Comparison of ENCODE assay signal across 2 cellular contexts in the genomic region with DNA sequence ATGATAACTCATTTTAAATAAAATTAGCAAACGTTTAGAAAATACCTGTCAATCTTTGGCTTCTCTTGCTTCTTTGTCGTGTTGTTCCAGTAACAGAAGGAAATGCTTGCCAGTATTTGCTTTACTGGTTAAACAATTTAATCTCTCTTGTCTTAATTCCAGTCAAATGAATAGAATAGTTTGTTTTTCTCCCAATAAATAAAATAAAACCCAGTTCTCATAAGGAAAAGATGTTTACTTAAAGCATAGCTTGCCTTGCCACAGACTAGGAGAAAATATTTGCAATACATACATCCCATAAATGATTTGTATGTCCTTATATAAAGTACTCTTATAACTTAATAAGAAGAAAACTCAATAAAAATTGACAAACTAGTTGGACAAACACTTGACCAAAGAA.
TF ChIP-seq lines count a peak whose summit lies in the region.

No MANE protein-coding gene starts in this region.

TF ChIP-seq in A549, 52 proteins besides CTCF, POLR2A, EP300 and RAD21:
- TF ChIP-seq, protein P1, sequence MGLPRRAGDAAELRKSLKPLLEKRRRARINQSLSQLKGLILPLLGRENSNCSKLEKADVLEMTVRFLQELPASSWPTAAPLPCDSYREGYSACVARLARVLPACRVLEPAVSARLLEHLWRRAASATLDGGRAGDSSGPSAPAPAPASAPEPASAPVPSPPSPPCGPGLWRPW (IDR thresholded peaks at IDR 0.05): no peak
- TF ChIP-seq RCOR1 (IDR thresholded peaks at IDR 0.05; ENCODE audit: low read depth, low read length) (no peak), ZSCAN20 (CRISPR knock-in tag; IDR thresholded peaks at IDR 0.05) (no peak), NPAS2 (CRISPR knock-in tag; IDR thresholded peaks at IDR 0.05; ENCODE audit: borderline replicate concordance) (no peak)

TF ChIP-seq in IMR-90, 13 proteins besides CTCF, POLR2A, EP300 and RAD21:
- TF ChIP-seq RFX5 (IDR thresholded peaks at IDR 0.05; ENCODE audit: low read depth, low read length): no peak
- no peak for TF ChIP-seq RCOR1 (IDR thresholded peaks at IDR 0.05; ENCODE audit: insufficient replicate concordance, low read length)
- TF ChIP-seq FOS (IDR thresholded peaks at IDR 0.05; ENCODE audit: low read depth, low read length): no peak
- no peak for TF ChIP-seq BHLHE40 (IDR thresholded peaks at IDR 0.05; ENCODE audit: low read depth, low read length)
- TF ChIP-seq CHD1 (IDR thresholded peaks at IDR 0.05; ENCODE audit: low read depth, low read length): no peak
- no peak for TF ChIP-seq NFE2L2 (IDR thresholded peaks at IDR 0.05; ENCODE audit: low read depth, low read length)
- TF ChIP-seq, protein P2, sequence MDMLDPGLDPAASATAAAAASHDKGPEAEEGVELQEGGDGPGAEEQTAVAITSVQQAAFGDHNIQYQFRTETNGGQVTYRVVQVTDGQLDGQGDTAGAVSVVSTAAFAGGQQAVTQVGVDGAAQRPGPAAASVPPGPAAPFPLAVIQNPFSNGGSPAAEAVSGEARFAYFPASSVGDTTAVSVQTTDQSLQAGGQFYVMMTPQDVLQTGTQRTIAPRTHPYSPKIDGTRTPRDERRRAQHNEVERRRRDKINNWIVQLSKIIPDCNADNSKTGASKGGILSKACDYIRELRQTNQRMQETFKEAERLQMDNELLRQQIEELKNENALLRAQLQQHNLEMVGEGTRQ (IDR thresholded peaks at IDR 0.05; ENCODE audit: low read depth, low read length): no peak
- TF ChIP-seq MAZ (IDR thresholded peaks at IDR 0.05; ENCODE audit: borderline replicate concordance, low read depth, low read length): no peak
- no peak for TF ChIP-seq CEBPB (IDR thresholded peaks at IDR 0.05; ENCODE audit: low read depth, low read length)
